Comparison of ENCODE assay signal across 8 cellular contexts in the genomic region with DNA sequence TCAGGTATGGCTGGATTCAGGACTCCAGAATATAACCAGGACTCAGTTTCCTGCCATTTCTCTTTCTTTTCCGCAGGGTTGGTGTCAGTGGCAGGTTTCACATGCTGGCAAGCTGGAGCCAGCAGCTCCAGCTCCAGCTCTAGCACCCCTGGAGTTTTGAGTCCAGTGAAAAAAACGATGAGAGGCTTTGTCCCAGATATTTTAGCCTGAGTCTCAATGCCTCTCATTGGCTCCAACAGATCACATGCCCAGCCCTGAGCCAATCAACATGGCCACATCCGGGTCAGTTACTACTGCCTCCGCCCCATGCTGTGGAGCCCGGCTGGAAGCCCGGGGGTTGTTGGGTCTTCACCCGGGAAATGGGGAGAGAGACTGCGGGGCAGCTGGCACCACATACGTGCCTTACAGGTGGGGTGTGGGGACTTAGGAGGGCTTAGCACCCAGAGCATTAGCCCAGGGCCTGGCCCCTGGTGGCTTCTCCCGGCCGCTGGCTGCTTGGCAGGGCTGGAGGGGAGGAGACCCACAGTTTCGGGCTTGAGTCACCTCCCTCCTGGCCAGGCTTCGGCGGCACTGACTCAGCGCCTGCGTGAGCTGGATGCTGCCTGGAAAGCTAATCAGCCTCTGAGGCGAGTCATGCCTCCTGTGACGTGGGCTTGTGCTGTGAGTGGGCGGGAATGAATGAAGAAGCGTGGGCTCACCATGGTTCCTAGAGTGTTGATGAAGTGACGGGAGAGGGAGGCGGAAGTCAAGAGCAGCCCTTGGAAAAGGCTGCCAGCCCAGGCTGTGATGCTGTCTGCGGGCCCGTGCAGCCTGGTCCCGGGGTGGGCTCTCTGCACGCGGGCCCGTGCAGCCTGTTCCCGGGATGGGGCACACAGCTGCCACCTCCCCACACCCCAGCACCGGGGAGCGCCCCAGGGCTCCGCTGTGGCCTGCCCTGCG. TPM values are rescaled to one million over a fixed set of nuclear protein-coding genes. Genes with fewer than 3 reads are reported as not detected.
DNase-seq lines count a peak whose midpoint lies in the region; ATAC-seq, FAIRE-seq and TF ChIP-seq lines count a peak whose summit lies in the region.

No MANE protein-coding gene starts in this region.

- peaks cover 30% of the 10 kb centered on the region for H3K36me3 Mint-ChIP-seq in Calu3 (ENCODE audit: insufficient read depth, unreplicated experiment)
- peaks cover 2% of the 10 kb centered on the region for H3K36me3 Mint-ChIP-seq in central memory CD8-positive, alpha-beta T cell (ENCODE audit: insufficient read depth)

- intact Hi-C loops in Calu3 (cut with micrococcal nuclease; ENCODE audit: unreplicated experiment) (no loop called here), spleen (cut with DNase I; ENCODE audit: low total_unique reads) (no loop called here)

- DNase-seq in Calu3 (peak; percentile 93), NCI-H460 (ENCODE audit: extremely low read depth, low read depth) (peak; percentile 95), keratinocyte (ENCODE audit: low read depth, low spot score) (peak; percentile 98), spleen (peak; percentile 90)
- peak; percentile 63 for DNase-seq in activated CD4-positive, alpha-beta T cell treated with anti-CD3 and anti-CD28 coated beads for 1 hour
- peak; percentile 33 to 48 for DNase-seq in central memory CD8-positive, alpha-beta T cell (ENCODE audit: low spot score in 2 of 2)

- peak overlapping the region; percentile 89 for H2AFZ ChIP-seq in keratinocyte (ENCODE audit: control insufficient read depth, low read length)

- peak overlapping the region; percentile 97 for H3K27ac Mint-ChIP-seq in Calu3 (ENCODE audit: unreplicated experiment)
- peak overlapping the region; percentile 85 for H3K27ac Mint-ChIP-seq in central memory CD8-positive, alpha-beta T cell (ENCODE audit: low read depth)

- peak overlapping the region; percentile 100 for H3K27ac ChIP-seq in keratinocyte (ENCODE audit: control insufficient read depth, insufficient read depth, low read length)
- peak overlapping the region; percentile 68 to 95 (median 88) for H3K27ac ChIP-seq in spleen

- 50 to 77% (median 66%) methylated on average over 20 to 33 of the region's 33 CpGs for WGBS in spleen, 5 donors

- peak overlapping the region; percentile 79 for H3K4me3 Mint-ChIP-seq in Calu3 (ENCODE audit: low read depth, unreplicated experiment)
- H3K4me3 Mint-ChIP-seq in central memory CD8-positive, alpha-beta T cell = peak overlapping the region; percentile 81

- TSS peak; percentile 73 for BruUV-seq in Calu3 (replicated peaks; lab: Mats Ljungman, UMichigan)

- H3K9me3 Mint-ChIP-seq in Calu3 (ENCODE audit: low read depth, unreplicated experiment) = no peaks in the 10 kb centered on the region
- H3K9me3 Mint-ChIP-seq in central memory CD8-positive, alpha-beta T cell = no peaks in the 10 kb centered on the region

- peak overlapping the region; percentile 42 to 78 (median 75) for H3K4me3 ChIP-seq in keratinocyte (ENCODE audit: control insufficient read depth in 2 of 3, extremely low read depth in 1 of 3, insufficient read depth in 2 of 3, low read depth in 1 of 3, low read length in 3 of 3)
- peak overlapping the region in 7 of 8 donors; percentile 19 to 70 (median 36) for H3K4me3 ChIP-seq in spleen

- peak; percentile 93 for FAIRE-seq in keratinocyte (lab: Jason Lieb, UNC)

- CTCF ChIA-PET in Calu3 (lab: Charles Lee) = interaction anchor here (0.6 to 2.4 kb wide), 12 partner anchors 15 to 730 kb away, joined by 3 to 9 read pairs (median 4); partner anchors contain the start of genes ST13 and TEF

- ATAC-seq in HG03108 (IDR thresholded peaks at IDR 0.05; ENCODE audit: unreplicated experiment) = peak; percentile 72
- ATAC-seq in central memory CD8-positive, alpha-beta T cell (replicated peaks; ENCODE audit: extremely low read depth, poor library complexity, severe bottlenecking) = peak; percentile 89
- no peak for ATAC-seq in GM18498 (IDR thresholded peaks at IDR 0.05; ENCODE audit: unreplicated experiment)

- peak overlapping the region; percentile 81 for H3K4me2 ChIP-seq in keratinocyte (ENCODE audit: control insufficient read depth, extremely low read depth, insufficient read depth, low read depth, low read length)

- no peaks in the 10 kb centered on the region for H3K79me2 ChIP-seq in keratinocyte (ENCODE audit: control insufficient read depth, insufficient read depth, low read length)

- no peaks in the 10 kb centered on the region for H3K27me3 ChIP-seq in keratinocyte (ENCODE audit: control insufficient read depth, extremely low read depth, insufficient read depth, low read length)
- H3K27me3 ChIP-seq in spleen (replicated peaks in 1 of 7) = no peaks in the 10 kb centered on the region

- H3K9me1 ChIP-seq in keratinocyte (ENCODE audit: control insufficient read depth, extremely low read depth, insufficient read depth, low read length) = no peaks in the 10 kb centered on the region

- peak in 1 of 3 donors; percentile 39 for TF ChIP-seq POLR2A in spleen (IDR thresholded peaks at IDR 0.05)

- H3K4me1 Mint-ChIP-seq in Calu3 (ENCODE audit: low read depth, unreplicated experiment) = peaks cover 35% of the 10 kb centered on the region
- H3K4me1 Mint-ChIP-seq in central memory CD8-positive, alpha-beta T cell = peaks cover 9% of the 10 kb centered on the region

- H3K9ac ChIP-seq in keratinocyte (ENCODE audit: control insufficient read depth, extremely low read depth, insufficient read depth, low read length) = peak overlapping the region; percentile 99

- H4K20me1 ChIP-seq in keratinocyte (ENCODE audit: control insufficient read depth, extremely low read depth, insufficient read depth, low read length) = no peaks in the 10 kb centered on the region

- H3K4me1 ChIP-seq in keratinocyte (ENCODE audit: control insufficient read depth, extremely low read depth, insufficient read depth, low read length) (peaks cover 47% of the 10 kb centered on the region), spleen (peaks cover 0 to 48% (median 5%) of the 10 kb centered on the region in 6 donors)

- TF ChIP-seq CTCF in Calu3 (IDR thresholded peaks at IDR 0.05; ENCODE audit: unreplicated experiment) (no peak), keratinocyte (optimal IDR thresholded peaks at IDR 0.05 in 1 of 3, IDR thresholded peaks at IDR 0.05 in 1 of 3, conservative IDR thresholded peaks at IDR 0.05 in 1 of 3; ENCODE audit: extremely low read depth in 1 of 3, insufficient read depth in 2 of 3, low read length in 3 of 3) (peak in 1 of 3 experiments; percentile 6), spleen (IDR thresholded peaks at IDR 0.05 in 8 of 11, conservative IDR thresholded peaks at IDR 0.05 in 3 of 11) (no peak)

- H3K36me3 ChIP-seq in keratinocyte (ENCODE audit: control insufficient read depth in 2 of 2, extremely low read depth in 1 of 2, insufficient read depth in 2 of 2, low read length in 2 of 2) (no peaks in the 10 kb centered on the region), spleen (no peaks in the 10 kb centered on the region)

- no peaks in the 10 kb centered on the region for H3K9me3 ChIP-seq in keratinocyte (ENCODE audit: control insufficient read depth, low read depth, low read length)
- no peaks in the 10 kb centered on the region for H3K9me3 ChIP-seq in spleen

- dilution Hi-C loops in keratinocyte (cut with MboI; ENCODE audit: extremely low pct_ligation_motif_present, low sequenced_read_pairs) = no loop called here

- no peaks in the 10 kb centered on the region for H3K27me3 Mint-ChIP-seq in Calu3 (ENCODE audit: unreplicated experiment)
- H3K27me3 Mint-ChIP-seq in central memory CD8-positive, alpha-beta T cell = no peaks in the 10 kb centered on the region

RNA-seq across cellular contexts. Expression of gene MRTFA, which starts 15.3 kb away (rescaled TPM):
- total RNA-seq in Calu3 (2022) (47.4 and 54.1 TPM in 2 replicates), spleen (100 to 1,000 TPM in 3 of 7 donors, 10 to 100 TPM in 4; 76.2 to 138 (median 97.3) TPM)
- 5.7 and 8.3 TPM in 2 replicates for total RNA-seq in NCI-H460 (2014; rRNA removed; shearing (Covaris generic))
- 18.7 and 19.1 TPM in 2 replicates for polyA plus RNA-seq in NCI-H460 (2014; cell fraction: nucleus; rRNA removed)
- polyA plus RNA-seq in keratinocyte (5.6 to 14.3 TPM (median 6.5 TPM) in 3 replicates), spleen (10 to 100 TPM; 17.6 to 35.0 (median 24.6) TPM)
- 8.2 TPM for polyA plus RNA-seq in keratinocyte (2011; ENCODE audit: low read depth)
- 4.9 and 10.8 TPM in 2 replicates for polyA plus RNA-seq in keratinocyte (2011; cell fraction: cytosol; rRNA removed)
- polyA plus RNA-seq in keratinocyte (2011; cell fraction: nucleus; rRNA removed) = 33.6 and 38.9 TPM in 2 replicates
- 22.3 and 39.1 TPM in 2 replicates for polyA plus RNA-seq in keratinocyte (2012; ENCODE audit: low replicate concordance)
- 28.4 to 116 TPM (median 38.1 TPM) in 3 replicates for polyA minus RNA-seq in keratinocyte
- polyA minus RNA-seq in keratinocyte (2011; cell fraction: cytosol; rRNA and poly(A)+ RNA removed) = 52.6 TPM
- polyA minus RNA-seq in keratinocyte (2011; cell fraction: nucleus; rRNA and poly(A)+ RNA removed) = 49.2 and 94.8 TPM in 2 replicates

RNA-seq across cellular contexts. Expression of gene MCHR1, which starts 27.5 kb away (rescaled TPM):
- total RNA-seq in Calu3 (2022) (not detected in 2 replicates), spleen (under 1 TPM in 2 of 7 donors, not detected in 5; 0.36 to 0.70 TPM)
- total RNA-seq in NCI-H460 (2014; rRNA removed; shearing (Covaris generic)) = not detected in 2 replicates
- polyA plus RNA-seq in NCI-H460 (2014; cell fraction: nucleus; rRNA removed) = not detected in 2 replicates
- polyA plus RNA-seq in keratinocyte (0.12 to 0.24 TPM in 2 of 3 replicates, not detected in the other), spleen (under 1 TPM; 0.10 to 0.23 (median 0.17) TPM)
- polyA plus RNA-seq in keratinocyte (2011; ENCODE audit: low read depth) = not detected
- 0.11 TPM in 1 of 2 replicates, not detected in the other for polyA plus RNA-seq in keratinocyte (2011; cell fraction: cytosol; rRNA removed)
- 0.19 and 0.29 TPM in 2 replicates for polyA plus RNA-seq in keratinocyte (2011; cell fraction: nucleus; rRNA removed)
- polyA plus RNA-seq in keratinocyte (2012; ENCODE audit: low replicate concordance) = not detected in 2 replicates
- 1.8 TPM in 1 of 3 replicates, not detected in the others for polyA minus RNA-seq in keratinocyte
- polyA minus RNA-seq in keratinocyte (2011; cell fraction: cytosol; rRNA and poly(A)+ RNA removed) = not detected
- not detected in 2 replicates for polyA minus RNA-seq in keratinocyte (2011; cell fraction: nucleus; rRNA and poly(A)+ RNA removed)

Comparison
In these comparisons a context has a peak if more than half of its experiments do, and no peak if none do; other contexts are left out.
1. DNase-seq: peak in every context shown above with its lines; median percentile 98 in keratinocyte; 95 in NCI-H460; 93 in Calu3; 90 in spleen; 63 in activated CD4-positive, alpha-beta T cell treated with anti-CD3 and anti-CD28 coated beads for 1 hour; 40 in central memory CD8-positive, alpha-beta T cell.